2 cellular contexts compared by ENCODE assay signal in genomic region chr18:1056404-1056803, GRCh38.
TF ChIP-seq lines count a peak whose summit lies in the region.

No MANE protein-coding gene starts in this region.

TF ChIP-seq in K562, 482 proteins besides CTCF, POLR2A, EP300 and RAD21 (continued from another document):
- TF ChIP-seq RCOR1 (IDR thresholded peaks at IDR 0.05; ENCODE audit: borderline replicate concordance in 1 of 2, low read depth in 2 of 2, low read length in 2 of 2): 0 out of 4 replicates have a peak, but pooled peaks of 1 of the 2 experiments have one; percentile 8
- TF ChIP-seq HDAC2 (IDR thresholded peaks at IDR 0.05): peak; percentile 33; the same call in 1 of the 2 replicates
- TF ChIP-seq TRIM28 (IDR thresholded peaks at IDR 0.05): peak; percentile 70; the same call in 1 of the 2 replicates
- 0 out of 2 replicates have a peak, but pooled peaks have one; percentile 33 for TF ChIP-seq CBX5 (IDR thresholded peaks at IDR 0.05; ENCODE audit: borderline replicate concordance, low read depth)

TF ChIP-seq in H1, 55 proteins besides CTCF, POLR2A, EP300 and RAD21 (continued from another document):
- TF ChIP-seq BRCA1 (IDR thresholded peaks at IDR 0.05; ENCODE audit: low read depth, low read length): no peak
